ENCODE assay signal across 15 cellular contexts in genomic region chr2:217710218-217710565, GRCh38.
DNase-seq lines count a peak whose midpoint lies in the region; ATAC-seq and TF ChIP-seq lines count a peak whose summit lies in the region.
"Had no signal": no experiment of that assay in that cellular context is flagged by ENCODE, and none has a peak within 500 bp of the region (broad histone marks: within the 10 kb centered on the region; RNA-seq: fewer than 3 reads in every experiment).

No MANE protein-coding gene starts in this region.

- H3K27me3 ChIP-seq in AG04450 (ENCODE audit: control insufficient read depth, insufficient read depth, low read length) (no peaks in the 10 kb centered on the region), mesendoderm (ENCODE audit: insufficient read depth, low read length, poor library complexity) (no peaks in the 10 kb centered on the region)
- H3K27me3 ChIP-seq: gastroesophageal sphincter had no signal

- peaks cover 6% of the 10 kb centered on the region for H3K4me1 ChIP-seq in mesendoderm (ENCODE audit: control insufficient read depth, low read depth, low read length)
- H3K4me1 ChIP-seq: Caco-2 had no signal

- H4K5ac ChIP-seq in mesendoderm (ENCODE audit: low read length): no peak overlapping the region

- peak; percentile 29 for DNase-seq in AG04450 (ENCODE audit: low read depth, low spot score)
- DNase-seq in HT1080 (ENCODE audit: low read depth): peak; percentile 77
- DNase-seq in coronary artery (ENCODE audit: low spot score): peak; percentile 29
- DNase-seq in mesendoderm: peak; percentile 69
- no peak for DNase-seq in stimulated activated naive CD4-positive, alpha-beta T cell (lab: John Stamatoyannopoulos, UW)
- DNase-seq in NCI-H82 treated with DMSO at 0.1 percent for 48 hours (lab: John Stamatoyannopoulos, UW; ENCODE audit: unreplicated experiment): no peak
- no peak for DNase-seq in NCI-H187 (lab: John Stamatoyannopoulos, UW)
- DNase-seq: activated CD4-positive, alpha-beta T cell treated with anti-CD3 and anti-CD28 coated beads for 1 hour; activated naive CD4-positive, alpha-beta T cell treated with anti-CD3 and anti-CD28 coated beads for 36 hours; Caco-2; NCI-H2171; occipital lobe had no signal

- H3K36me3 ChIP-seq in mesendoderm (ENCODE audit: control insufficient read depth, insufficient read depth, low read length): no peaks in the 10 kb centered on the region
- H3K36me3 ChIP-seq: cardiac muscle cell, gastroesophageal sphincter had no signal

- no peak overlapping the region for H2BK120ac ChIP-seq in mesendoderm (ENCODE audit: low read depth, low read length)

- no CpG with 5 or more reads among the region's 1 CpG for WGBS in mesendoderm (ENCODE audit: extremely low coverage, insufficient coverage, low lambda C conversion rate)

- no peak overlapping the region for H3K23ac ChIP-seq in mesendoderm (ENCODE audit: low read length)

- no peak overlapping the region for H3K27ac ChIP-seq in AG04450 (ENCODE audit: low read depth, low read length)
- H3K27ac ChIP-seq in coronary artery: no peak overlapping the region
- H3K27ac ChIP-seq in mesendoderm (ENCODE audit: low read depth, low read length): no peak overlapping the region
- H3K27ac ChIP-seq: cardiac muscle cell had no signal

- no peak overlapping the region for H3K9ac ChIP-seq in mesendoderm (ENCODE audit: low read length)

- H3K4ac ChIP-seq in mesendoderm (ENCODE audit: low read depth, low read length): no peak overlapping the region

- CTCF ChIA-PET in AG04450 (lab: Charles Lee): interaction anchor here (0.5 to 4.4 kb wide), 4 partner anchors 10 to 198 kb away, joined by 3 to 78 read pairs (median 3); no protein-coding TSS in a partner anchor

- no peak overlapping the region for H2BK5ac ChIP-seq in mesendoderm (ENCODE audit: low read length)

- no peak overlapping the region for H3K4me2 ChIP-seq in mesendoderm (ENCODE audit: low read length)

- TF ChIP-seq CTCF in AG04450 (IDR thresholded peaks at IDR 0.05; ENCODE audit: low read depth, low read length): no peak
- TF ChIP-seq CTCF in coronary artery (IDR thresholded peaks at IDR 0.05): no peak

- no peaks in the 10 kb centered on the region for H3K79me1 ChIP-seq in mesendoderm (ENCODE audit: low read length)

- no peak overlapping the region for H4K8ac ChIP-seq in mesendoderm (ENCODE audit: low read depth, low read length)

- no peak overlapping the region for H2BK15ac ChIP-seq in mesendoderm (replicated peaks; ENCODE audit: low read depth)

- H2AK5ac ChIP-seq in mesendoderm (ENCODE audit: low read length): no peak overlapping the region

- H3K79me2 ChIP-seq in mesendoderm (ENCODE audit: control insufficient read depth, insufficient read depth, low read length): no peaks in the 10 kb centered on the region

- no peak for ATAC-seq in GM21360 (IDR thresholded peaks at IDR 0.05; ENCODE audit: unreplicated experiment)
- ATAC-seq: gastroesophageal sphincter had no signal

- H3K9me3 ChIP-seq in AG04450 (ENCODE audit: control insufficient read depth, insufficient read depth, low read length): no peaks in the 10 kb centered on the region
- H3K9me3 ChIP-seq: Caco-2, gastroesophageal sphincter had no signal

- H3K56ac ChIP-seq in mesendoderm (ENCODE audit: low read length): no peak overlapping the region

- no peak overlapping the region for H3K18ac ChIP-seq in mesendoderm (ENCODE audit: low read length)

- H3K4me3 ChIP-seq in AG04450 (ENCODE audit: low read depth, low read length) (no peak overlapping the region), coronary artery (no peak overlapping the region), mesendoderm (ENCODE audit: low read length) (no peak overlapping the region)
- H3K4me3 ChIP-seq: cardiac muscle cell, gastroesophageal sphincter had no signal

- POLR2A ChIA-PET in AG04450 (lab: Yijun Ruan, JAX): interaction anchor here (0.6 to 1.7 kb wide), 3 partner anchors 293 to 1016 kb away, joined by 3 to 8 read pairs (median 5); partner anchors contain the start of gene IGFBP5

Comparison
In these comparisons a context has a peak if more than half of its experiments do, and no peak if none do; other contexts are left out.
1. DNase-seq: peak in AG04450 (single experiment), HT1080 (single experiment), coronary artery (single experiment) and mesendoderm (single experiment); none in stimulated activated naive CD4-positive, alpha-beta T cell (0 of 6), NCI-H82 treated with DMSO at 0.1 percent for 48 hours (single experiment) and NCI-H187 (0 of 2).